ENCODE assay signal across 8 cellular contexts in the genomic region with DNA sequence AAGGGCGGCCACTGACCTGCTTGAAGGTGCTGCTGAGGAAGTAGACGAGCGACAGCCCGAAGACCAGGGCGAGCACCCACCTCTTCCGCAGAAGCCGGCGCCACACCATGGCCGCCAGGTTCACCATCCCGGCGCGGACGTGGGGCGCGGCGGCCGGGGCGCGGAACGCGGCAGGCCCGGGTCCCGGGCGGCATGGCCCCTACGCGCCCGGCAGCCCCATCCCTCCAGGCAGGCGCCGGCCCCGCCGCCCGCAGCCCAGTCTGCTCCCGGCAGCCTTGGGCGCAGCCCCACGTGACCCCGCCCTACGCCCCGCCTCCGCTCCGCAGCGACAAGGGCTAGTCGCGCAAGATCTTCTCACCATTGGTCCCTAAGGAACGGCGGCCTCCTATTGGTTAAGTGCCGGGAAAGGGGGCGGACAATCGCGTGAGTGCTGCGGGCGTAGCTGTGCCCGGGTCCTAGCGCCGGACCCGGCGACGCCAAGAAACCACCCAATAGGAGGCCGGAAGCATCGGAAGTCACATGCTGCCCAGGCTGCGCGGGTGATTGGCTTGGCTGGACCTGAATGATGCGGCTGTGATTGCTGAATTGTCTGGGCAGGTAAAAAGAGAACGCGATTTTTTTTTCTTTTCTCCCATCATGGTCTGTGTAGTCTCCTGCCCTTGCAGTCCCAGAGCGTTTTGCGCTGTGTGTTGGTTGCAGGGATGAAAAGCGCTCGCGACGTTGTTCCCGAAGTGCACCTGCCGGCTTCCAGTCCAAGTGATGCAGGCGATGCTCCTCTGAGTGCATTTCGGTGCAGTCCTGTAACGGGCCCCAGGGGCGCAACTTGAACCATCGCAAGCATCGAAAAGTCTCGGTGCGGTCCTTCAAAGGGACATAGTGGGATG. TPM values are rescaled to one million over a fixed set of nuclear protein-coding genes. Genes with fewer than 3 reads are reported as not detected.
A peak's percentile ranks its signal among the peaks of the same experiment; 100 is the strongest.
DNase-seq lines count a peak whose midpoint lies in the region; ATAC-seq and TF ChIP-seq lines count a peak whose summit lies in the region.

A gene with protein sequence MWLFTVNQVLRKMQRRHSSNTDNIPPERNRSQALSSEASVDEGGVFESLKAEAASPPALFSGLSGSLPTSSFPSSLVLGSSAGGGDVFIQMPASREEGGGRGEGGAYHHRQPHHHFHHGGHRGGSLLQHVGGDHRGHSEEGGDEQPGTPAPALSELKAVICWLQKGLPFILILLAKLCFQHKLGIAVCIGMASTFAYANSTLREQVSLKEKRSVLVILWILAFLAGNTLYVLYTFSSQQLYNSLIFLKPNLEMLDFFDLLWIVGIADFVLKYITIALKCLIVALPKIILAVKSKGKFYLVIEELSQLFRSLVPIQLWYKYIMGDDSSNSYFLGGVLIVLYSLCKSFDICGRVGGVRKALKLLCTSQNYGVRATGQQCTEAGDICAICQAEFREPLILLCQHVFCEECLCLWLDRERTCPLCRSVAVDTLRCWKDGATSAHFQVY (plus strand): TSS at position 542 of the 884 bp plus-strand sequence. CDS start 2,183 bp downstream, outside the sequence.
A gene with protein sequence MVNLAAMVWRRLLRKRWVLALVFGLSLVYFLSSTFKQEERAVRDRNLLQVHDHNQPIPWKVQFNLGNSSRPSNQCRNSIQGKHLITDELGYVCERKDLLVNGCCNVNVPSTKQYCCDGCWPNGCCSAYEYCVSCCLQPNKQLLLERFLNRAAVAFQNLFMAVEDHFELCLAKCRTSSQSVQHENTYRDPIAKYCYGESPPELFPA (minus strand): TSS at position 296 of the 884 bp plus-strand sequence. CDS start 169 bp downstream, at position 127.

- no peaks in the 10 kb centered on the region for H3K9me3 Mint-ChIP-seq in nephron progenitor cell
- H3K9me3 Mint-ChIP-seq in stimulated activated naive CD8-positive, alpha-beta T cell treated with anti-CD3 and anti-CD28 coated beads, Interleukin-15, amount 100 ng/mL, for 72 hours = no peaks in the 10 kb centered on the region

- peak within 1 kb of the TSS; percentile 59 for H3K4me3 ChIP-seq in RWPE2 (ENCODE audit: severe bottlenecking)

- H3K9me3 ChIP-seq in RWPE2 (ENCODE audit: severe bottlenecking) = no peaks in the 10 kb centered on the region

- peaks cover 16% of the 10 kb centered on the region for H3K36me3 ChIP-seq in RWPE2 (ENCODE audit: low read depth)

- H3K27ac Mint-ChIP-seq in nephron progenitor cell = peak within 1 kb of the TSS; percentile 80
- peak within 1 kb of the TSS; percentile 96 to 97 for H3K27ac Mint-ChIP-seq in stimulated activated naive CD8-positive, alpha-beta T cell treated with anti-CD3 and anti-CD28 coated beads, Interleukin-15, amount 100 ng/mL, for 72 hours

- H3K27ac ChIP-seq in RWPE2 (ENCODE audit: poor library complexity, severe bottlenecking) = no peak within 1 kb of the TSS

- H3K27me3 ChIP-seq in RWPE2 (ENCODE audit: insufficient read depth, poor library complexity, severe bottlenecking) = no peaks in the 10 kb centered on the region

- peak within 1 kb of the TSS; percentile 98 for H3K4me3 Mint-ChIP-seq in nephron progenitor cell
- H3K4me3 Mint-ChIP-seq in stimulated activated naive CD8-positive, alpha-beta T cell treated with anti-CD3 and anti-CD28 coated beads, Interleukin-15, amount 100 ng/mL, for 72 hours = peak within 1 kb of the TSS; percentile 88 to 94

- peak; percentile 99 for DNase-seq in ELR (ENCODE audit: low read depth)
- peak; percentile 99 for DNase-seq in H4 (ENCODE audit: low spot score)
- DNase-seq in LoVo (ENCODE audit: low spot score) = peak; percentile 100
- peak; percentile 99 for DNase-seq in RWPE2 (ENCODE audit: low spot score)
- DNase-seq in activated effector memory CD4-positive, alpha-beta T cell treated with Interleukin-2 at 50 U/mL for 16 hours = peak; percentile 99
- peak; percentile 99 for DNase-seq in fibroblast of the conjunctiva (ENCODE audit: low read depth)
- peak; percentile 100 for DNase-seq in nephron progenitor cell
- DNase-seq in stimulated activated naive CD8-positive, alpha-beta T cell treated with anti-CD3 and anti-CD28 coated beads, Interleukin-15, amount 100 ng/mL, for 72 hours = peak; percentile 97 to 99

- peaks cover 35% of the 10 kb centered on the region for H3K4me1 Mint-ChIP-seq in nephron progenitor cell
- peaks cover 38% of the 10 kb centered on the region for H3K4me1 Mint-ChIP-seq in stimulated activated naive CD8-positive, alpha-beta T cell treated with anti-CD3 and anti-CD28 coated beads, Interleukin-15, amount 100 ng/mL, for 72 hours

- H3K27me3 Mint-ChIP-seq in nephron progenitor cell (ENCODE audit: low read depth, poor library complexity) = peaks cover 3% of the 10 kb centered on the region
- no peaks in the 10 kb centered on the region for H3K27me3 Mint-ChIP-seq in stimulated activated naive CD8-positive, alpha-beta T cell treated with anti-CD3 and anti-CD28 coated beads, Interleukin-15, amount 100 ng/mL, for 72 hours

- TF ChIP-seq CTCF in RWPE2 (IDR thresholded peaks at IDR 0.05; ENCODE audit: poor library complexity, severe bottlenecking) (no peak), nephron progenitor cell (IDR thresholded peaks at IDR 0.05) (peak; percentile 21)

- H3K36me3 Mint-ChIP-seq in nephron progenitor cell (ENCODE audit: low read depth) = peaks cover 29% of the 10 kb centered on the region

- H3K4me1 ChIP-seq in RWPE2 (ENCODE audit: insufficient read depth, poor library complexity, severe bottlenecking) = no peaks in the 10 kb centered on the region

- ATAC-seq in RWPE2 (ENCODE audit: low read depth) = peak; percentile 98
- ATAC-seq in stimulated activated naive CD8-positive, alpha-beta T cell treated with anti-CD3 and anti-CD28 coated beads, Interleukin-15, amount 100 ng/mL, for 72 hours = peak; percentile 97

RNA-seq across cellular contexts. Expression of the first gene that starts in this region (rescaled TPM):
- total RNA-seq in H4 (2014; rRNA removed; shearing (Covaris generic)) = 4.5 and 7.9 TPM in 2 replicates

RNA-seq across cellular contexts. Expression of the second gene that starts in this region (rescaled TPM):
- total RNA-seq in H4 (2014; rRNA removed; shearing (Covaris generic)) = 15.9 and 29.9 TPM in 2 replicates
